16 cellular contexts compared by ENCODE assay signal in the genomic region with DNA sequence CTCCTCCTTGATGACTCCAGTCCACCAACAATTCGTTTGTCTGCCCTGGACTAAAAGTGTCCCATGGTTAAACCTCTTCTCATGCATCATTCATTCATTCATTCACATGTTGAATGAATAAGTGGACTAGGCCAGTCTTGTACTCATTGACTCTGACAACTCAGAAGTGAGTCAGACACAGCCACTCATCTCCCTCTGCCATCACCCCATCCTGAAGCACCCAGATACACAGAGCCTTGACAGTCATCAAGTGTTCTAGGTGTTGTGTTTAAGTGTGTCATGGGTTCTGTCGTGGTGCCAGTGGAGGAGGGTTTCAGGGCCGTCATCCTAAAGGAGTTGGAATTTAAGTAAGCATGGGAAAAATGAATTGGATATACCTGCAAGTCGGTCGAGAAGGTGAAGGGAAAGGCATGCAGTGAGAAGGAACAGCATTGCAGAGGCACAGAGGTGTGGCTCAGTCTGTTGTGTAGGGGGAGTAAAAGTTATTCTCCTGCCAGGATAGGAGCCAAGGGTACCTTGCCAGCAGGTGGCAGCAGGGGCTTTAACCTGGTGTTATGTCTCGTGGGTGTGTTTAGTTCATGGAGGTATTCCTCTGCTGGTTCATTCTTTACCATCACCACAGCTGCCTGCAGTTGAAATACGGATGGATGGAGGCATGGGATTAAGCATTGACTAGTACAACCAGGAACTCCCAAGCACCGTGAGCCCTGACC. TPM values are rescaled to one million over a fixed set of nuclear protein-coding genes. Genes with fewer than 3 reads are reported as not detected.
A peak's percentile ranks its signal among the peaks of the same experiment; 100 is the strongest.
DNase-seq lines count a peak whose midpoint lies in the region; ATAC-seq and TF ChIP-seq lines count a peak whose summit lies in the region.
"Had no signal": no experiment of that assay in that cellular context is flagged by ENCODE, and none has a peak within 500 bp of the region (broad histone marks: within the 10 kb centered on the region; RNA-seq: fewer than 3 reads in every experiment).

No MANE protein-coding gene starts in this region.

- H3K27ac ChIP-seq in MM.1S (ENCODE audit: low read length) (no peak overlapping the region), psoas muscle (no peak overlapping the region)
- H3K27ac ChIP-seq: brain microvascular endothelial cell, ovary, SJCRH30, thoracic aorta had no signal

- H3K9ac ChIP-seq in MM.1S (ENCODE audit: low read length), result no peak overlapping the region

- H3K4me1 ChIP-seq in MM.1S (ENCODE audit: low read length), result no peaks in the 10 kb centered on the region
- H3K4me1 ChIP-seq in psoas muscle, result no peaks in the 10 kb centered on the region
- H3K4me1 ChIP-seq: SJCRH30 had no signal

- no peaks in the 10 kb centered on the region for H3K27me3 Mint-ChIP-seq in activated naive CD4-positive, alpha-beta T cell treated with anti-CD3 and anti-CD28 coated beads for 36 hours (ENCODE audit: low read depth)
- H3K27me3 Mint-ChIP-seq in nephron (ENCODE audit: low read depth), result no peaks in the 10 kb centered on the region

- H3K36me3 Mint-ChIP-seq in activated naive CD4-positive, alpha-beta T cell treated with anti-CD3 and anti-CD28 coated beads for 36 hours (ENCODE audit: low read depth), result no peaks in the 10 kb centered on the region
- H3K36me3 Mint-ChIP-seq in nephron (ENCODE audit: low read depth), result no peaks in the 10 kb centered on the region

- H3K4me1 Mint-ChIP-seq in activated naive CD4-positive, alpha-beta T cell treated with anti-CD3 and anti-CD28 coated beads for 36 hours (ENCODE audit: low read depth), result no peaks in the 10 kb centered on the region
- H3K4me1 Mint-ChIP-seq in nephron, result peaks cover 22% of the 10 kb centered on the region

- no peak overlapping the region for H3K4me2 ChIP-seq in MM.1S (ENCODE audit: low read depth, low read length)

- H3K9me2 ChIP-seq in MM.1S (replicated peaks; ENCODE audit: insufficient read depth, low read length), result no peaks in the 10 kb centered on the region

- no peak overlapping the region for H2AFZ ChIP-seq in MM.1S (ENCODE audit: low read length)

- H3F3A ChIP-seq in MM.1S (ENCODE audit: insufficient read depth, low read length), result no peaks in the 10 kb centered on the region

- no peak overlapping the region for H3K4me3 Mint-ChIP-seq in activated naive CD4-positive, alpha-beta T cell treated with anti-CD3 and anti-CD28 coated beads for 36 hours
- H3K4me3 Mint-ChIP-seq in nephron, result no peak overlapping the region

- 60 to 78% (median 78%) methylated on average over 8 of the region's 8 CpGs for WGBS in psoas muscle, 3 donors

- H3K9me3 Mint-ChIP-seq in activated naive CD4-positive, alpha-beta T cell treated with anti-CD3 and anti-CD28 coated beads for 36 hours, result no peaks in the 10 kb centered on the region
- H3K9me3 Mint-ChIP-seq in nephron, result peaks cover 21% of the 10 kb centered on the region

- peak; percentile 18; the same call in 1 of the 2 replicates for TF ChIP-seq CTCF in MM.1S (IDR thresholded peaks at IDR 0.05; ENCODE audit: low read length)
- TF ChIP-seq CTCF in nephron (IDR thresholded peaks at IDR 0.05; ENCODE audit: unreplicated experiment in 3 of 3), result no peak
- no peak for TF ChIP-seq CTCF in psoas muscle (IDR thresholded peaks at IDR 0.05)

- H3K27ac Mint-ChIP-seq in activated naive CD4-positive, alpha-beta T cell treated with anti-CD3 and anti-CD28 coated beads for 36 hours, result no peak overlapping the region
- peak overlapping the region; percentile 25 to 77 (median 58) for H3K27ac Mint-ChIP-seq in nephron

- peak; percentile 6 for DNase-seq in activated T-cell treated with anti-CD3 and anti-CD28 coated beads for 1 hour (ENCODE audit: low read depth)
- no peak for DNase-seq in activated T-cell treated with anti-CD3 and anti-CD28 coated beads for 4 hours
- peak; percentile 8 for DNase-seq in MM.1S
- DNase-seq in activated naive CD4-positive, alpha-beta T cell treated with anti-CD3 and anti-CD28 coated beads for 36 hours, result peak; percentile 36
- DNase-seq in Right ventricle myocardium superior, result no peak
- DNase-seq in psoas muscle, result no peak
- DNase-seq: activated CD8-positive, alpha-beta memory T cell treated with anti-CD3 and anti-CD28 coated beads for 24 hours; AML-193; brain microvascular endothelial cell; NCI-H2227 treated with DMSO at 0.1 percent for 48 hours; ovary; SJCRH30 had no signal

- H3K9me3 ChIP-seq in MM.1S (replicated peaks; ENCODE audit: insufficient read depth, low read length) (no peaks in the 10 kb centered on the region), psoas muscle (peaks cover 2% of the 10 kb centered on the region)
- H3K9me3 ChIP-seq: ovary, SJCRH30, thoracic aorta had no signal

- no peaks in the 10 kb centered on the region for H3K36me3 ChIP-seq in MM.1S (replicated peaks; ENCODE audit: insufficient read depth, low read length)
- no peaks in the 10 kb centered on the region for H3K36me3 ChIP-seq in psoas muscle (ENCODE audit: insufficient read depth in 1 of 2, low read depth in 1 of 2)
- H3K36me3 ChIP-seq: brain microvascular endothelial cell, ovary, SJCRH30, thoracic aorta had no signal

- no peak overlapping the region for H3K4me3 ChIP-seq in MM.1S (ENCODE audit: low read length)
- H3K4me3 ChIP-seq in psoas muscle, result no peak overlapping the region
- H3K4me3 ChIP-seq: ovary, SJCRH30, thoracic aorta had no signal

- intact Hi-C loops in activated naive CD4-positive, alpha-beta T cell treated with anti-CD3 and anti-CD28 coated beads for 36 hours (cut with micrococcal nuclease), result loop anchor here (5.0 kb wide), 1 partner anchor 231 kb away; no protein-coding TSS in a partner anchor
- intact Hi-C loops in Right ventricle myocardium superior (cut with DNase I) (no loop called here), psoas muscle (cut with DNase I) (no loop called here)

- no peaks in the 10 kb centered on the region for H3K79me2 ChIP-seq in MM.1S (ENCODE audit: low read length)

- no peaks in the 10 kb centered on the region for H4K20me1 ChIP-seq in MM.1S (ENCODE audit: insufficient read depth, low read length)

- CTCF ChIA-PET in activated naive CD4-positive, alpha-beta T cell treated with anti-CD3 and anti-CD28 coated beads for 36 hours (lab: Charles Lee), result no interaction called here

- H3K27me3 ChIP-seq in MM.1S (replicated peaks; ENCODE audit: insufficient read depth, low read length) (no peaks in the 10 kb centered on the region), psoas muscle (ENCODE audit: insufficient read depth in 3 of 3, low read length in 2 of 3) (no peaks in the 10 kb centered on the region)
- H3K27me3 ChIP-seq: brain microvascular endothelial cell, ovary, SJCRH30 had no signal

- ATAC-seq in Right ventricle myocardium superior (ENCODE audit: poor library complexity) (no peak), HG03354 (IDR thresholded peaks at IDR 0.05; ENCODE audit: poor library complexity, severe bottlenecking, unreplicated experiment) (no peak), psoas muscle (no peak)
- ATAC-seq: left colon had no signal

RNA-seq across cellular contexts. Expression of a gene that starts 18.3 kb away (rescaled TPM):
- total RNA-seq in activated naive CD4-positive, alpha-beta T cell treated with anti-CD3 and anti-CD28 coated beads for 36 hours, result 10 to 100 TPM; 34.1 to 35.7 TPM
- total RNA-seq in Right ventricle myocardium superior, result 66.5 TPM
- 10 to 100 TPM; 31.9 to 95.6 (median 58.2) TPM for total RNA-seq in psoas muscle
- 10 to 100 TPM; 50.8 to 61.5 (median 51.6) TPM for polyA plus RNA-seq in psoas muscle

RNA-seq across cellular contexts. Expression of a gene that starts 27.8 kb away (rescaled TPM):
- not detected for total RNA-seq in activated naive CD4-positive, alpha-beta T cell treated with anti-CD3 and anti-CD28 coated beads for 36 hours
- total RNA-seq in Right ventricle myocardium superior, result not detected
- under 1 TPM in 1 of 4 donors, not detected in 3; 0.06 TPM for total RNA-seq in psoas muscle
- polyA plus RNA-seq in psoas muscle, result under 1 TPM in 1 of 3 donors, not detected in 2; 0.01 TPM
- total RNA-seq: left colon, ovary, SJCRH30, thoracic aorta had no signal

Comparison
In these comparisons a context has a peak if more than half of its experiments do, and no peak if none do; other contexts are left out.
1. DNase-seq: peak in activated T-cell treated with anti-CD3 and anti-CD28 coated beads for 1 hour (single experiment), MM.1S (single experiment) and activated naive CD4-positive, alpha-beta T cell treated with anti-CD3 and anti-CD28 coated beads for 36 hours (single experiment); none in activated T-cell treated with anti-CD3 and anti-CD28 coated beads for 4 hours (single experiment), Right ventricle myocardium superior (single experiment) and psoas muscle (0 of 2).